ENCODE assay signal across 9 cellular contexts in the genomic region with DNA sequence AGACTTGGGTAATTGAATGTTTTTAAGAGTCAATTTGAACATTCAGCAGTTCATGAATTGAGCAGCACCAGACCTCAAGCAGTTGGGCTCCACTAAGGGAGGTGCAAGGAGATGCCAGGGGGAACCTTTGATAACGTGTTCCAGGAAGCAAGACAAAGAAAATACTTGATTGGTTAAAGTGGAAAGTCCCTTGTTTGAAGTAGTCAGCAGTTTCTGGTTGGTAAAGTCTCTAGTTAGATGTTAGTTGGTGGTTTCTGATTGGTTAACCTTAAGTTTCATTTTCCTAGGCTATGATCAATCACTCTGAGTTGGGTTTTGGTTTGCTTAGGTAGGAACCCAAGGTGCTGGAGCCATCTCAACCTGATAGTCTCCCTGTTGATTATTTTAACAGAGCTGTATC. TPM values are rescaled to one million over a fixed set of nuclear protein-coding genes. Genes with fewer than 3 reads are reported as not detected.
DNase-seq lines count a peak whose midpoint lies in the region; ATAC-seq and TF ChIP-seq lines count a peak whose summit lies in the region.
"Had no signal": no experiment of that assay in that cellular context is flagged by ENCODE, and none has a peak within 500 bp of the region (broad histone marks: within the 10 kb centered on the region; RNA-seq: fewer than 3 reads in every experiment).

No MANE protein-coding gene starts in this region.

- peaks cover 14% of the 10 kb centered on the region for H3K36me3 Mint-ChIP-seq in CD4-positive, CD25-positive, alpha-beta regulatory T cell
- no peaks in the 10 kb centered on the region for H3K36me3 Mint-ChIP-seq in osteocyte (ENCODE audit: unreplicated experiment)

- H3K4me3 ChIP-seq in CD4-positive, CD25-positive, alpha-beta regulatory T cell (ENCODE audit: low read depth, low read length): peak overlapping the region; percentile 65
- H3K4me3 ChIP-seq in vagina (no peak overlapping the region), A673 (ENCODE audit: low read depth, low read length, poor library complexity, severe bottlenecking) (no peak overlapping the region), upper lobe of left lung (no peak overlapping the region)

- no peaks in the 10 kb centered on the region for H3K9me3 ChIP-seq in CD4-positive, CD25-positive, alpha-beta regulatory T cell (ENCODE audit: control insufficient read depth in 2 of 2, low read length in 2 of 2)
- H3K9me3 ChIP-seq in vagina: no peaks in the 10 kb centered on the region
- H3K9me3 ChIP-seq in A673 (ENCODE audit: low read depth, low read length, poor library complexity, severe bottlenecking): no peaks in the 10 kb centered on the region
- H3K9me3 ChIP-seq in upper lobe of left lung: no peaks in the 10 kb centered on the region

- no peaks in the 10 kb centered on the region for H3K9me3 Mint-ChIP-seq in CD4-positive, CD25-positive, alpha-beta regulatory T cell
- H3K9me3 Mint-ChIP-seq in osteocyte (ENCODE audit: unreplicated experiment): no peaks in the 10 kb centered on the region

- peaks cover 22% of the 10 kb centered on the region for H3K36me3 ChIP-seq in CD4-positive, CD25-positive, alpha-beta regulatory T cell (ENCODE audit: control insufficient read depth, insufficient read depth, low read length)
- no peaks in the 10 kb centered on the region for H3K36me3 ChIP-seq in vagina
- H3K36me3 ChIP-seq in A673 (ENCODE audit: insufficient read depth, low read length, poor library complexity, severe bottlenecking): no peaks in the 10 kb centered on the region
- H3K36me3 ChIP-seq in upper lobe of left lung: peaks cover 0 to 14% (median 0%) of the 10 kb centered on the region in 4 donors

- H3K4me1 Mint-ChIP-seq in CD4-positive, CD25-positive, alpha-beta regulatory T cell: peaks cover 18 to 52% (median 41%) of the 10 kb centered on the region in 4 donors
- peaks cover 5% of the 10 kb centered on the region for H3K4me1 Mint-ChIP-seq in osteocyte (ENCODE audit: unreplicated experiment)

- no peaks in the 10 kb centered on the region for H3K27me3 ChIP-seq in CD4-positive, CD25-positive, alpha-beta regulatory T cell (ENCODE audit: control insufficient read depth, insufficient read depth, low read length)
- no peaks in the 10 kb centered on the region for H3K27me3 ChIP-seq in foreskin keratinocyte
- H3K27me3 ChIP-seq in vagina: no peaks in the 10 kb centered on the region
- H3K27me3 ChIP-seq in A673 (replicated peaks; ENCODE audit: insufficient read depth, low read depth, low read length, poor library complexity): no peaks in the 10 kb centered on the region
- H3K27me3 ChIP-seq in upper lobe of left lung: no peaks in the 10 kb centered on the region

- H3K4me3 Mint-ChIP-seq in CD4-positive, CD25-positive, alpha-beta regulatory T cell: peak overlapping the region; percentile 62 to 83 (median 77)
- H3K4me3 Mint-ChIP-seq in osteocyte (ENCODE audit: unreplicated experiment): no peak overlapping the region

- TF ChIP-seq CTCF in foreskin keratinocyte (conservative IDR thresholded peaks at IDR 0.05): no peak
- no peak for TF ChIP-seq CTCF in vagina (IDR thresholded peaks at IDR 0.05)
- TF ChIP-seq CTCF in A673 (conservative IDR thresholded peaks at IDR 0.05; ENCODE audit: low read depth, low read length): no peak
- TF ChIP-seq CTCF in upper lobe of left lung (IDR thresholded peaks at IDR 0.05): no peak
- no peak for TF ChIP-seq CTCF in osteocyte (IDR thresholded peaks at IDR 0.05)

- POLR2A ChIA-PET in A673 (lab: Charles Lee; ENCODE audit: low non-redundant PET): no interaction called here

- WGBS in upper lobe of left lung, 2 donors: 10 to 47% methylated on average over 1 of the region's 1 CpG

- H3K27ac Mint-ChIP-seq in CD4-positive, CD25-positive, alpha-beta regulatory T cell: peak overlapping the region; percentile 90 to 99 (median 92)
- H3K27ac Mint-ChIP-seq in osteocyte (ENCODE audit: unreplicated experiment): no peak overlapping the region

- TF ChIP-seq POLR2A in vagina (IDR thresholded peaks at IDR 0.05): no peak
- TF ChIP-seq POLR2A in upper lobe of left lung (IDR thresholded peaks at IDR 0.05): no peak

- H3K27me3 Mint-ChIP-seq in CD4-positive, CD25-positive, alpha-beta regulatory T cell: no peaks in the 10 kb centered on the region
- peaks cover 10% of the 10 kb centered on the region for H3K27me3 Mint-ChIP-seq in osteocyte (ENCODE audit: unreplicated experiment)

- CTCF ChIA-PET in A673 (lab: Charles Lee): no interaction called here

- H3K4me1 ChIP-seq in CD4-positive, CD25-positive, alpha-beta regulatory T cell (ENCODE audit: control insufficient read depth, insufficient read depth, low read length, poor library complexity, severe bottlenecking): peaks cover 37% of the 10 kb centered on the region
- H3K4me1 ChIP-seq in foreskin keratinocyte: no peaks in the 10 kb centered on the region
- no peaks in the 10 kb centered on the region for H3K4me1 ChIP-seq in vagina
- no peaks in the 10 kb centered on the region for H3K4me1 ChIP-seq in A673 (ENCODE audit: insufficient read depth, low read length, poor library complexity, severe bottlenecking)
- peaks cover 0 to 9% (median 6%) of the 10 kb centered on the region in 4 donors for H3K4me1 ChIP-seq in upper lobe of left lung

- BruUV-seq in A673 (replicated peaks; lab: Mats Ljungman, UMichigan): no TSS peak

- no peak for TF ChIP-seq EP300 in upper lobe of left lung (IDR thresholded peaks at IDR 0.05)

- peak; percentile 75 to 81 for ATAC-seq in CD4-positive, CD25-positive, alpha-beta regulatory T cell (ENCODE audit: low read depth in 2 of 2)
- ATAC-seq in GM21786 (IDR thresholded peaks at IDR 0.05; ENCODE audit: unreplicated experiment): peak; percentile 31
- peak; percentile 2 for ATAC-seq in foreskin keratinocyte
- ATAC-seq in upper lobe of left lung (ENCODE audit: low FRiP score in 2 of 2): no peak

- peak; percentile 26 to 88 (median 75) for DNase-seq in CD4-positive, CD25-positive, alpha-beta regulatory T cell
- DNase-seq in activated CD4-positive, alpha-beta T cell treated with anti-CD3 and anti-CD28 coated beads for 1 hour: peak; percentile 50
- DNase-seq in foreskin keratinocyte (peak; percentile 46 to 54), vagina (ENCODE audit: extremely low spot score in 2 of 2) (no peak), A673 (ENCODE audit: low spot score) (no peak), upper lobe of left lung (no peak), osteocyte (ENCODE audit: extremely low spot score, unreplicated experiment) (no peak)

- H3K27ac ChIP-seq in CD4-positive, CD25-positive, alpha-beta regulatory T cell (ENCODE audit: insufficient read depth, low read length, poor library complexity, severe bottlenecking): peak overlapping the region; percentile 82
- peak overlapping the region; percentile 69 for H3K27ac ChIP-seq in foreskin keratinocyte
- no peak overlapping the region for H3K27ac ChIP-seq in vagina
- no peak overlapping the region for H3K27ac ChIP-seq in A673 (ENCODE audit: low read depth, low read length, poor library complexity, severe bottlenecking)
- H3K27ac ChIP-seq in upper lobe of left lung: peak overlapping the region in 2 of 4 donors; percentile 14 to 36
- H3K27ac ChIP-seq: C4-2B had no signal

- intact Hi-C loops in vagina (cut with DNase I): no loop called here
- intact Hi-C loops in A673 (cut with micrococcal nuclease; ENCODE audit: unreplicated experiment): no loop called here

RNA-seq across cellular contexts. Expression of gene HERC6, which starts 4.0 kb away (rescaled TPM):
- 21.5 TPM for total RNA-seq in CD4-positive, CD25-positive, alpha-beta regulatory T cell
- 10 to 100 TPM; 21.2 to 37.6 (median 26.6) TPM for polyA plus RNA-seq in CD4-positive, CD25-positive, alpha-beta regulatory T cell
- total RNA-seq in foreskin keratinocyte (34.5 and 39.8 TPM in 2 replicates), vagina (14.5 TPM), A673 (2021) (0.26 and 0.32 TPM in 2 replicates), upper lobe of left lung (10 to 100 TPM in 4 of 6 donors, 1 to 10 TPM in 2; 6.7 to 27.2 (median 13.1) TPM), osteocyte (2.3 and 2.8 TPM in 2 replicates)
- polyA plus RNA-seq in foreskin keratinocyte: 17.0 and 18.7 TPM in 2 replicates

Comparison
In these comparisons a context has a peak if more than half of its experiments do, and no peak if none do; other contexts are left out.
1. ATAC-seq: peak in CD4-positive, CD25-positive, alpha-beta regulatory T cell (2 of 2), GM21786 (single experiment) and foreskin keratinocyte (single experiment); none in upper lobe of left lung (0 of 2).
2. DNase-seq: peak in CD4-positive, CD25-positive, alpha-beta regulatory T cell (3 of 3), activated CD4-positive, alpha-beta T cell treated with anti-CD3 and anti-CD28 coated beads for 1 hour (single experiment) and foreskin keratinocyte (2 of 2); none in vagina (0 of 2), A673 (single experiment), upper lobe of left lung (0 of 2) and osteocyte (single experiment).
3. H3K27ac ChIP-seq: peak in CD4-positive, CD25-positive, alpha-beta regulatory T cell (single experiment) and foreskin keratinocyte (single experiment); none in vagina (single experiment) and A673 (single experiment).